ENCODE assay signal across 2 cellular contexts in the genomic region with DNA sequence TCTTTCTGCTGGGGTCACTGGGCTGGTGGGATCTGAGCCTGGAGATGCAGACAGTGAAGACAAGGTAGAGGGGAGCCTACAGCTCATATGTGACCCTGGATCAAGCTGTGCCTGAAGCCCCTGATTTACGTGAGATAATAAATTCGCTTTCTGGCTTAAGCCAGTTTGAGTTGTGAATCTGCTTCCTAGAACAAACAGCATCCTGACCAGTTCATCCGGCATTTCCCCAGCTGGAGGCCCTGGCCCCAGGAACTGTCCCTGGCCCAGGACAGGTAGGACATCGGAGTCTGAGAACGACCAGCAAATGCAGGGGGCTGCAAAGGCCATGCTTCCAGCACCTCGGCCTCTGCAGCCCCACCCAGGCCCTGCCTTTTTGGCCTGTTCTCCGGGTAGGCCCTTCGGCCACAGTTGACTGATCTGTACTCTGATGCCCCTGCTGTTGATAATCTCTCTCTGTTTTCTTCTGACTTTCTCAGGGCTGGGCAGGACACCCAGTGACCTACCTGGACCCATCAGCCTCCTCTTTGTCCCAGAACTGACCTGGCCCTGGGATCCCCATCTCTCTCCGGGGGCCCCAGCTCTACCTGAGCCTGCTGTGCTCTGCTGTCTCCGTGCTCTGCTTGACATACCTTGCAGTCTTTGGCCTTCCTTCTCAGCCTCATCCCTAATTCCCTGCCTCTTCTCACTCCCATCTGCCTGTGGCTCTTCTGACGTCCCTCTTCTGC.
TF ChIP-seq lines count a peak whose summit lies in the region.

No MANE protein-coding gene starts in this region.

TF ChIP-seq in HepG2, 621 proteins besides CTCF, POLR2A, EP300 and RAD21 (continues in another document):
- no peak for TF ChIP-seq NR2C2 (CRISPR knock-in tag; IDR thresholded peaks at IDR 0.05; ENCODE audit: borderline replicate concordance)
- no peak for TF ChIP-seq ZNF839 (CRISPR knock-in tag; IDR thresholded peaks at IDR 0.05; ENCODE audit: borderline replicate concordance)
- no peak for TF ChIP-seq SRSF9 (IDR thresholded peaks at IDR 0.05; ENCODE audit: borderline replicate concordance, insufficient read depth, low read depth, low read length, poor library complexity, severe bottlenecking)
- peak; percentile 46 for TF ChIP-seq AGO1 (IDR thresholded peaks at IDR 0.05; ENCODE audit: low read depth, low read length, poor library complexity, severe bottlenecking)
- no peak for TF ChIP-seq ZSCAN31 (CRISPR knock-in tag; IDR thresholded peaks at IDR 0.05; ENCODE audit: low read depth)
- TF ChIP-seq, protein P1, sequence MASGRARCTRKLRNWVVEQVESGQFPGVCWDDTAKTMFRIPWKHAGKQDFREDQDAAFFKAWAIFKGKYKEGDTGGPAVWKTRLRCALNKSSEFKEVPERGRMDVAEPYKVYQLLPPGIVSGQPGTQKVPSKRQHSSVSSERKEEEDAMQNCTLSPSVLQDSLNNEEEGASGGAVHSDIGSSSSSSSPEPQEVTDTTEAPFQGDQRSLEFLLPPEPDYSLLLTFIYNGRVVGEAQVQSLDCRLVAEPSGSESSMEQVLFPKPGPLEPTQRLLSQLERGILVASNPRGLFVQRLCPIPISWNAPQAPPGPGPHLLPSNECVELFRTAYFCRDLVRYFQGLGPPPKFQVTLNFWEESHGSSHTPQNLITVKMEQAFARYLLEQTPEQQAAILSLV (CRISPR knock-in tag; IDR thresholded peaks at IDR 0.05; ENCODE audit: borderline replicate concordance) = 0 out of 2 replicates have a peak, but pooled peaks have one; percentile 15
- no peak for TF ChIP-seq YEATS4 (CRISPR knock-in tag; IDR thresholded peaks at IDR 0.05; ENCODE audit: borderline replicate concordance)
- 0 out of 2 replicates have a peak, but pooled peaks have one; percentile 23 for TF ChIP-seq SRY (CRISPR knock-in tag; IDR thresholded peaks at IDR 0.05)
- TF ChIP-seq REPIN1 (CRISPR knock-in tag; IDR thresholded peaks at IDR 0.05; ENCODE audit: borderline replicate concordance, low read depth) = no peak
- TF ChIP-seq FOXC1 (CRISPR knock-in tag; IDR thresholded peaks at IDR 0.05; ENCODE audit: borderline replicate concordance) = 0 out of 2 replicates have a peak, but pooled peaks have one; percentile 28
- 0 out of 2 replicates have a peak, but pooled peaks have one; percentile 36 for TF ChIP-seq ZNF263 (CRISPR knock-in tag; IDR thresholded peaks at IDR 0.05)
- peak; percentile 66 for TF ChIP-seq POLR2G (IDR thresholded peaks at IDR 0.05; ENCODE audit: low read depth, low read length)
- TF ChIP-seq, protein P2, sequence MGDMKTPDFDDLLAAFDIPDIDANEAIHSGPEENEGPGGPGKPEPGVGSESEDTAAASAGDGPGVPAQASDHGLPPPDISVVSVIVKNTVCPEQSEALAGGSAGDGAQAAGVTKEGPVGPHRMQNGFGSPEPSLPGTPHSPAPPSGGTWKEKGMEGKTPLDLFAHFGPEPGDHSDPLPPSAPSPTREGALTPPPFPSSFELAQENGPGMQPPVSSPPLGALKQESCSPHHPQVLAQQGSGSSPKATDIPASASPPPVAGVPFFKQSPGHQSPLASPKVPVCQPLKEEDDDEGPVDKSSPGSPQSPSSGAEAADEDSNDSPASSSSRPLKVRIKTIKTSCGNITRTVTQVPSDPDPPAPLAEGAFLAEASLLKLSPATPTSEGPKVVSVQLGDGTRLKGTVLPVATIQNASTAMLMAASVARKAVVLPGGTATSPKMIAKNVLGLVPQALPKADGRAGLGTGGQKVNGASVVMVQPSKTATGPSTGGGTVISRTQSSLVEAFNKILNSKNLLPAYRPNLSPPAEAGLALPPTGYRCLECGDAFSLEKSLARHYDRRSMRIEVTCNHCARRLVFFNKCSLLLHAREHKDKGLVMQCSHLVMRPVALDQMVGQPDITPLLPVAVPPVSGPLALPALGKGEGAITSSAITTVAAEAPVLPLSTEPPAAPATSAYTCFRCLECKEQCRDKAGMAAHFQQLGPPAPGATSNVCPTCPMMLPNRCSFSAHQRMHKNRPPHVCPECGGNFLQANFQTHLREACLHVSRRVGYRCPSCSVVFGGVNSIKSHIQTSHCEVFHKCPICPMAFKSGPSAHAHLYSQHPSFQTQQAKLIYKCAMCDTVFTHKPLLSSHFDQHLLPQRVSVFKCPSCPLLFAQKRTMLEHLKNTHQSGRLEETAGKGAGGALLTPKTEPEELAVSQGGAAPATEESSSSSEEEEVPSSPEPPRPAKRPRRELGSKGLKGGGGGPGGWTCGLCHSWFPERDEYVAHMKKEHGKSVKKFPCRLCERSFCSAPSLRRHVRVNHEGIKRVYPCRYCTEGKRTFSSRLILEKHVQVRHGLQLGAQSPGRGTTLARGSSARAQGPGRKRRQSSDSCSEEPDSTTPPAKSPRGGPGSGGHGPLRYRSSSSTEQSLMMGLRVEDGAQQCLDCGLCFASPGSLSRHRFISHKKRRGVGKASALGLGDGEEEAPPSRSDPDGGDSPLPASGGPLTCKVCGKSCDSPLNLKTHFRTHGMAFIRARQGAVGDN (CRISPR knock-in tag; IDR thresholded peaks at IDR 0.05) = peak; percentile 78
- no peak for TF ChIP-seq ZNF382 (CRISPR knock-in tag; IDR thresholded peaks at IDR 0.05; ENCODE audit: borderline replicate concordance)
- 0 out of 2 replicates have a peak, but pooled peaks have one; percentile 9 for TF ChIP-seq HDAC1 (CRISPR knock-in tag; IDR thresholded peaks at IDR 0.05)
- TF ChIP-seq, protein P3, sequence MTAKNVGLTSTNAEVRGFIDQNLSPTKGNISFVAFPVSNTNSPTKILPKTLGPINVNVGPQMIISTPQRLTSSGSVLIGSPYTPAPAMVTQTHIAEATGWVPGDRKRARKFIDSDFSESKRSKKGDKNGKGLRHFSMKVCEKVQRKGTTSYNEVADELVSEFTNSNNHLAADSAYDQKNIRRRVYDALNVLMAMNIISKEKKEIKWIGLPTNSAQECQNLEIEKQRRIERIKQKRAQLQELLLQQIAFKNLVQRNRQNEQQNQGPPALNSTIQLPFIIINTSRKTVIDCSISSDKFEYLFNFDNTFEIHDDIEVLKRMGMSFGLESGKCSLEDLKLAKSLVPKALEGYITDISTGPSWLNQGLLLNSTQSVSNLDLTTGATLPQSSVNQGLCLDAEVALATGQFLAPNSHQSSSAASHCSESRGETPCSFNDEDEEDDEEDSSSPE (CRISPR knock-in tag; IDR thresholded peaks at IDR 0.05) = no peak
- no peak for TF ChIP-seq ZNF225 (CRISPR knock-in tag; IDR thresholded peaks at IDR 0.05)
- 0 out of 2 replicates have a peak, but pooled peaks have one; percentile 51 for TF ChIP-seq HNRNPL (IDR thresholded peaks at IDR 0.05; ENCODE audit: low read depth, low read length)
- peak; percentile 17; the same call in 1 of the 2 replicates for TF ChIP-seq ZFY (CRISPR knock-in tag; IDR thresholded peaks at IDR 0.05)
- TF ChIP-seq AGO2 (optimal IDR thresholded peaks at IDR 0.05; ENCODE audit: low read depth, low read length) = peak; percentile 94
- TF ChIP-seq ZNF775 (CRISPR knock-in tag; IDR thresholded peaks at IDR 0.05; ENCODE audit: borderline replicate concordance) = no peak
- 0 out of 2 replicates have a peak, but pooled peaks have one; percentile 24 for TF ChIP-seq ZMAT3 (CRISPR knock-in tag; conservative IDR thresholded peaks at IDR 0.05)
- TF ChIP-seq ZNF329 (CRISPR knock-in tag; IDR thresholded peaks at IDR 0.05; ENCODE audit: low read depth) = peak; percentile 100
- peak; percentile 37 for TF ChIP-seq POLR2AphosphoS5 (IDR thresholded peaks at IDR 0.05; ENCODE audit: low read depth, low read length)
- TF ChIP-seq CHCHD3 (CRISPR knock-in tag; IDR thresholded peaks at IDR 0.05) = no peak
- no peak for TF ChIP-seq ZNF629 (CRISPR knock-in tag; conservative IDR thresholded peaks at IDR 0.05)
- TF ChIP-seq NAIF1 (CRISPR knock-in tag; IDR thresholded peaks at IDR 0.05; ENCODE audit: borderline replicate concordance) = no peak
- TF ChIP-seq ZNF143 (CRISPR knock-in tag; IDR thresholded peaks at IDR 0.05) = no peak
- TF ChIP-seq GABPB1 (CRISPR knock-in tag; IDR thresholded peaks at IDR 0.05) = no peak; the same call in 1 of the 2 replicates

TF ChIP-seq in SK-N-SH treated with all-trans-retinoic acid at 6 μM for 48 hours, 23 proteins besides CTCF, POLR2A, EP300 and RAD21:
- no peak for TF ChIP-seq ZNF565 (CRISPR knock-in tag; conservative IDR thresholded peaks at IDR 0.05; ENCODE audit: low read depth)
- TF ChIP-seq SNAI2 (CRISPR knock-in tag; IDR thresholded peaks at IDR 0.05) = no peak
- TF ChIP-seq PPARA (CRISPR knock-in tag; IDR thresholded peaks at IDR 0.05; ENCODE audit: borderline replicate concordance) = no peak
- TF ChIP-seq BACH2 (CRISPR knock-in tag; IDR thresholded peaks at IDR 0.05; ENCODE audit: borderline replicate concordance) = no peak
- TF ChIP-seq TCF4 (CRISPR knock-in tag; IDR thresholded peaks at IDR 0.05; ENCODE audit: borderline replicate concordance) = no peak
- TF ChIP-seq ESRRG (CRISPR knock-in tag; IDR thresholded peaks at IDR 0.05) = no peak
- TF ChIP-seq CSDC2 (CRISPR knock-in tag; IDR thresholded peaks at IDR 0.05) = no peak
TF ChIP-seq in SK-N-SH treated with all-trans-retinoic acid at 6 μM for 48 hours: peak in this region for 0.
